Comparison of ENCODE assay signal across 19 cellular contexts in the genomic region with DNA sequence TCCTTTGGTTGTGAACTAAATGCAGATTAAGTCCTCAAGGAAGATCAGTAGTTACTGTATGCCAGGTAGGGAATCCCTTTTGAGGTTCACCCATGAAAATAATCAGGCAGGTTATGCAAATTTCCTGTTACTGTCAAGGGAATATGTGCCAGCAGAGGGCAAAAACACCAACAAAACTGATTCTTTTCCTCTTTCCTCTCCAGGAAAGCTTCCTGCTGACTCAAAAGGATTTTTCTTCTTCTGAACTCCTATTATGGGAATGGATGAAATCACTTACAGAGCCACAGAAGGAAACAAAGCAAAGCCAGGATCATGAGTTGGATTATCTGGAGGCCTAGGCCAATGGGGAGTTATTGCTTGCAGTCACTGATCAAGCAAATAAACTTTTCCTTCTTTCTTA. TPM values are rescaled to one million over a fixed set of nuclear protein-coding genes. Genes with fewer than 3 reads are reported as not detected.
"Had no signal": no experiment of that assay in that cellular context is flagged by ENCODE, and none has a peak within 500 bp of the region (broad histone marks: within the 10 kb centered on the region; RNA-seq: fewer than 3 reads in every experiment).

No MANE protein-coding gene starts in this region.

- H3K9me3 ChIP-seq: right lobe of liver, tibial artery, vagina had no signal

- DNase-seq: activated CD4-positive, alpha-beta T cell treated with anti-CD3 and anti-CD28 coated beads for 36 hours; activated CD8-positive, alpha-beta memory T cell treated with anti-CD3 and anti-CD28 coated beads, Interleukin-2, amount 50 U/mL, for 4 hours; activated CD8-positive, alpha-beta T cell treated with anti-CD3 and anti-CD28 coated beads for 36 hours; activated naive CD8-positive, alpha-beta T cell treated with anti-CD3 and anti-CD28 coated beads, Interleukin-2, amount 10 ng/mL, durations not matched to agents 7 days and 5 days; aorta; hippocampal formation; left colon; naive thymus-derived CD8-positive, alpha-beta T cell; nucleus accumbens; right lobe of liver; T-helper 9 cell; tibial artery had no signal

- H3K4me3 Mint-ChIP-seq: activated CD4-positive, alpha-beta T cell treated with anti-CD3 and anti-CD28 coated beads for 36 hours; activated CD8-positive, alpha-beta T cell treated with anti-CD3 and anti-CD28 coated beads for 36 hours; activated naive CD8-positive, alpha-beta T cell treated with anti-CD3 and anti-CD28 coated beads, Interleukin-2, amount 10 ng/mL, durations not matched to agents 7 days and 5 days; naive thymus-derived CD8-positive, alpha-beta T cell; stimulated activated memory B cell treated with anti-CD40 and anti-IgM and Interleukin-4, amounts not matched to agents 10 μg/mL and 1 μg/mL and 100 μg/mL, for 72 hours had no signal

- H3K36me3 ChIP-seq: right lobe of liver, tibial artery, vagina had no signal

- H3K4me1 ChIP-seq: right lobe of liver, tibial artery, vagina had no signal

- H3K27me3 ChIP-seq: right lobe of liver, tibial artery, vagina had no signal

- H3K9me3 Mint-ChIP-seq: activated CD8-positive, alpha-beta T cell treated with anti-CD3 and anti-CD28 coated beads for 36 hours; activated naive CD8-positive, alpha-beta T cell treated with anti-CD3 and anti-CD28 coated beads, Interleukin-2, amount 10 ng/mL, durations not matched to agents 7 days and 5 days; stimulated activated memory B cell treated with anti-CD40 and anti-IgM and Interleukin-4, amounts not matched to agents 10 μg/mL and 1 μg/mL and 100 μg/mL, for 72 hours had no signal

- H3K36me3 Mint-ChIP-seq: activated naive CD8-positive, alpha-beta T cell treated with anti-CD3 and anti-CD28 coated beads, Interleukin-2, amount 10 ng/mL, durations not matched to agents 7 days and 5 days; naive thymus-derived CD8-positive, alpha-beta T cell; stimulated activated memory B cell treated with anti-CD40 and anti-IgM and Interleukin-4, amounts not matched to agents 10 μg/mL and 1 μg/mL and 100 μg/mL, for 72 hours had no signal

- H3K27me3 Mint-ChIP-seq: progenitor cell of endocrine pancreas; stimulated activated memory B cell treated with anti-CD40 and anti-IgM and Interleukin-4, amounts not matched to agents 10 μg/mL and 1 μg/mL and 100 μg/mL, for 72 hours had no signal

- H3K4me3 ChIP-seq: right lobe of liver, tibial artery, vagina had no signal

- H3K4me1 Mint-ChIP-seq: activated CD4-positive, alpha-beta T cell treated with anti-CD3 and anti-CD28 coated beads for 36 hours; activated naive CD8-positive, alpha-beta T cell treated with anti-CD3 and anti-CD28 coated beads, Interleukin-2, amount 10 ng/mL, durations not matched to agents 7 days and 5 days; naive thymus-derived CD8-positive, alpha-beta T cell; stimulated activated memory B cell treated with anti-CD40 and anti-IgM and Interleukin-4, amounts not matched to agents 10 μg/mL and 1 μg/mL and 100 μg/mL, for 72 hours had no signal

- H3K27ac ChIP-seq: right lobe of liver, tibial artery, vagina, VCaP had no signal

- ATAC-seq: activated CD4-positive, alpha-beta T cell treated with anti-CD3 and anti-CD28 coated beads for 36 hours; activated CD8-positive, alpha-beta T cell treated with anti-CD3 and anti-CD28 coated beads for 36 hours; left colon; naive thymus-derived CD8-positive, alpha-beta T cell; right lobe of liver; stimulated activated memory B cell treated with anti-CD40 and anti-IgM and Interleukin-4, amounts not matched to agents 10 μg/mL and 1 μg/mL and 100 μg/mL, for 72 hours had no signal

RNA-seq across cellular contexts. Expression of a gene that starts 49.8 kb away (rescaled TPM):
- total RNA-seq: activated CD4-positive, alpha-beta T cell treated with anti-CD3 and anti-CD28 coated beads for 36 hours; activated CD8-positive, alpha-beta T cell treated with anti-CD3 and anti-CD28 coated beads for 36 hours; activated naive CD8-positive, alpha-beta T cell treated with anti-CD3 and anti-CD28 coated beads, Interleukin-2, amount 10 ng/mL, durations not matched to agents 7 days and 5 days; aorta; endothelial cell of umbilical vein; left colon; lung microvascular endothelial cell; mononuclear cell; naive thymus-derived CD8-positive, alpha-beta T cell; progenitor cell of endocrine pancreas had no signal
- polyA plus RNA-seq: aorta; endothelial cell of umbilical vein; naive thymus-derived CD8-positive, alpha-beta T cell had no signal
